7 cellular contexts compared by ENCODE assay signal in genomic region chr15:61871926-61872522, GRCh38.
DNase-seq lines count a peak whose midpoint lies in the region; ATAC-seq, FAIRE-seq and TF ChIP-seq lines count a peak whose summit lies in the region.

No MANE protein-coding gene starts in this region.

- no peak for FAIRE-seq in bronchial epithelial cell (lab: Jason Lieb, UNC)

- H3K9me3 Mint-ChIP-seq in naive thymus-derived CD4-positive, alpha-beta T cell: no peaks in the 10 kb centered on the region

- CTCF ChIA-PET in naive thymus-derived CD4-positive, alpha-beta T cell (lab: Charles Lee): interaction anchor here (1.0 to 1.4 kb wide), 2 partner anchors 38 to 195 kb away, joined by 3 to 4 read pairs; partner anchors contain the start of gene C2CD4A

- H3K36me3 ChIP-seq in bronchial epithelial cell (ENCODE audit: control insufficient read depth, insufficient read depth, low read length): no peaks in the 10 kb centered on the region
- H3K36me3 ChIP-seq in naive thymus-derived CD4-positive, alpha-beta T cell (ENCODE audit: control insufficient read depth in 2 of 3, insufficient read depth in 3 of 3, low read length in 3 of 3): peaks cover 6 to 46% (median 24%) of the 10 kb centered on the region in 3 experiments

- peak; percentile 10 for DNase-seq in NCI-H1694 (lab: John Stamatoyannopoulos, UW)
- DNase-seq in bronchial epithelial cell (ENCODE audit: low read depth): peak; percentile 54
- DNase-seq in naive thymus-derived CD4-positive, alpha-beta T cell: peak in 2 of 9 donors; percentile 13 to 15
- DNase-seq in activated CD4-positive, alpha-beta T cell treated with anti-CD3 and anti-CD28 coated beads for 4 hours: no peak

- H3K4me1 Mint-ChIP-seq in naive thymus-derived CD4-positive, alpha-beta T cell: peaks cover 0 to 8% (median 0%) of the 10 kb centered on the region in 7 donors

- no peaks in the 10 kb centered on the region for H3K9me3 ChIP-seq in naive thymus-derived CD4-positive, alpha-beta T cell (ENCODE audit: control insufficient read depth in 2 of 3, low read length in 3 of 3)

- intact Hi-C loops in naive thymus-derived CD4-positive, alpha-beta T cell (cut with micrococcal nuclease): loop anchor here (1.0 kb wide), 2 partner anchors 199 to 382 kb away; no protein-coding TSS in a partner anchor

- H3K4me3 Mint-ChIP-seq in naive thymus-derived CD4-positive, alpha-beta T cell: no peak overlapping the region

- no peaks in the 10 kb centered on the region for H3K4me1 ChIP-seq in naive thymus-derived CD4-positive, alpha-beta T cell (ENCODE audit: control insufficient read depth in 2 of 2, insufficient read depth in 2 of 2, low read length in 2 of 2)

- H3K4me3 ChIP-seq in bronchial epithelial cell (ENCODE audit: low read depth, low read length): no peak overlapping the region
- H3K4me3 ChIP-seq in naive thymus-derived CD4-positive, alpha-beta T cell (ENCODE audit: low read length): no peak overlapping the region

- no peaks in the 10 kb centered on the region for H3K27me3 ChIP-seq in bronchial epithelial cell (ENCODE audit: control insufficient read depth, insufficient read depth, low read length)
- no peaks in the 10 kb centered on the region for H3K27me3 ChIP-seq in naive thymus-derived CD4-positive, alpha-beta T cell (ENCODE audit: control insufficient read depth in 2 of 2, insufficient read depth in 2 of 2, low read length in 2 of 2)

- peaks cover 9 to 59% (median 33%) of the 10 kb centered on the region in 5 donors for H3K36me3 Mint-ChIP-seq in naive thymus-derived CD4-positive, alpha-beta T cell

- H3K27me3 Mint-ChIP-seq in naive thymus-derived CD4-positive, alpha-beta T cell: no peaks in the 10 kb centered on the region

- peak overlapping the region in 1 of 9 donors; percentile 42 for H3K27ac Mint-ChIP-seq in naive thymus-derived CD4-positive, alpha-beta T cell

- ATAC-seq in naive thymus-derived CD4-positive, alpha-beta T cell: peak; percentile 52
- ATAC-seq in HG02610 (IDR thresholded peaks at IDR 0.05; ENCODE audit: unreplicated experiment) (no peak), HG03135 (IDR thresholded peaks at IDR 0.05; ENCODE audit: unreplicated experiment) (no peak)

- TF ChIP-seq CTCF in GM12872 (IDR thresholded peaks at IDR 0.05; ENCODE audit: insufficient read depth, low read depth, low read length): peak; percentile 44
- no peak for TF ChIP-seq CTCF in bronchial epithelial cell (IDR thresholded peaks at IDR 0.05; ENCODE audit: insufficient read depth, low read length, severe bottlenecking)

- H3K27ac ChIP-seq in naive thymus-derived CD4-positive, alpha-beta T cell (ENCODE audit: low read depth, low read length): no peak overlapping the region

- POLR2A ChIA-PET in naive thymus-derived CD4-positive, alpha-beta T cell (lab: Charles Lee): no interaction called here

Comparison
In these comparisons a context has a peak if more than half of its experiments do, and no peak if none do; other contexts are left out.
1. DNase-seq: peak in NCI-H1694 (single experiment) and bronchial epithelial cell (single experiment); none in activated CD4-positive, alpha-beta T cell treated with anti-CD3 and anti-CD28 coated beads for 4 hours (0 of 2).